In genomic region chr3:126982522-126983175, GRCh38 we compare ENCODE assay signal across 8 cellular contexts. TPM values are rescaled to one million over a fixed set of nuclear protein-coding genes. Genes with fewer than 3 reads are reported as not detected.
DNase-seq lines count a peak whose midpoint lies in the region; ATAC-seq and TF ChIP-seq lines count a peak whose summit lies in the region.

Gene PLXNA1 (plus strand): TSS chr3:126983115. CDS start chr3:126988594, 5,479 bp downstream.

- peaks cover 13% of the 10 kb centered on the region for H3K27me3 Mint-ChIP-seq in activated CD4-positive, alpha-beta T cell treated with anti-CD3 and anti-CD28 coated beads, Interleukin-2, amount 10 ng/mL, durations not matched to agents 7 days and 5 days

- ATAC-seq in HG03159 (IDR thresholded peaks at IDR 0.05; ENCODE audit: unreplicated experiment): peak; percentile 58

- POLR2A ChIA-PET in activated CD4-positive, alpha-beta T cell treated with anti-CD3 and anti-CD28 coated beads, Interleukin-2, amount 10 ng/mL, durations not matched to agents 7 days and 5 days (lab: Charles Lee): no interaction called here

- WGBS in lower leg skin, 2 donors: 1% methylated on average over 17 of the region's 88 CpGs

- peak within 1 kb of the TSS; percentile 75 for H3K4me3 Mint-ChIP-seq in activated CD4-positive, alpha-beta T cell treated with anti-CD3 and anti-CD28 coated beads, Interleukin-2, amount 10 ng/mL, durations not matched to agents 7 days and 5 days

- CTCF ChIA-PET in activated CD4-positive, alpha-beta T cell treated with anti-CD3 and anti-CD28 coated beads, Interleukin-2, amount 10 ng/mL, durations not matched to agents 7 days and 5 days (lab: Charles Lee): interaction anchor here (0.6 to 2.1 kb wide), 35 partner anchors 9 to 1635 kb away, joined by 3 to 10 read pairs (median 4); no protein-coding TSS in a partner anchor

- intact Hi-C loops in lower leg skin (cut with DNase I; ENCODE audit: low total_unique reads): loop anchor here (5.0 to 10.0 kb wide), 3 partner anchors 230 to 562 kb away; no protein-coding TSS in a partner anchor

- peak in 2 of 3 donors; percentile 20 to 57 for TF ChIP-seq CTCF in lower leg skin (IDR thresholded peaks at IDR 0.05)

- in situ Hi-C loops in GM18951 (cut with MboI; ENCODE audit: low sequenced_read_pairs, unreplicated experiment): no loop called here

- H3K4me3 ChIP-seq in lower leg skin (ENCODE audit: low read depth, poor library complexity, severe bottlenecking): peak within 1 kb of the TSS; percentile 64

- H3K27ac Mint-ChIP-seq in activated CD4-positive, alpha-beta T cell treated with anti-CD3 and anti-CD28 coated beads, Interleukin-2, amount 10 ng/mL, durations not matched to agents 7 days and 5 days: peak within 1 kb of the TSS; percentile 83

- H3K4me1 Mint-ChIP-seq in activated CD4-positive, alpha-beta T cell treated with anti-CD3 and anti-CD28 coated beads, Interleukin-2, amount 10 ng/mL, durations not matched to agents 7 days and 5 days: peaks cover 19% of the 10 kb centered on the region

- H3K36me3 Mint-ChIP-seq in activated CD4-positive, alpha-beta T cell treated with anti-CD3 and anti-CD28 coated beads, Interleukin-2, amount 10 ng/mL, durations not matched to agents 7 days and 5 days (ENCODE audit: low read depth): no peaks in the 10 kb centered on the region

- DNase-seq in AML-193 (lab: John Stamatoyannopoulos, UW) (peak; percentile 27 to 47), NCI-H510A treated with DMSO at 0.1 percent for 48 hours (lab: John Stamatoyannopoulos, UW) (peak; percentile 28), dermis blood vessel endothelial cell (peak; percentile 81), lower leg skin (ENCODE audit: low spot score in 2 of 2) (peak; percentile 59 to 96)
- peak; percentile 85 for DNase-seq in activated CD4-positive, alpha-beta T cell treated with anti-CD3 and anti-CD28 coated beads, Interleukin-2, amount 10 ng/mL, durations not matched to agents 7 days and 5 days
- peak; percentile 70 to 76 for DNase-seq in stimulated activated CD4-positive, alpha-beta T cell treated with anti-CD3 and anti-CD28 coated beads, Interleukin-4, amount 100 ng/mL, for 48 hours (ENCODE audit: low read depth in 2 of 2)

- TF ChIP-seq POLR2A in GM18951 (IDR thresholded peaks at IDR 0.05; ENCODE audit: extremely low read depth, insufficient read depth, insufficient read length) (peak; percentile 50), lower leg skin (IDR thresholded peaks at IDR 0.05) (no peak)

- H3K9me3 Mint-ChIP-seq in activated CD4-positive, alpha-beta T cell treated with anti-CD3 and anti-CD28 coated beads, Interleukin-2, amount 10 ng/mL, durations not matched to agents 7 days and 5 days: no peaks in the 10 kb centered on the region

RNA-seq across cellular contexts. Expression of gene PLXNA1, which starts in this region (rescaled TPM):
- total RNA-seq in activated CD4-positive, alpha-beta T cell treated with anti-CD3 and anti-CD28 coated beads, Interleukin-2, amount 10 ng/mL, durations not matched to agents 7 days and 5 days: 1 to 10 TPM; 3.8 to 3.9 TPM
- total RNA-seq in dermis blood vessel endothelial cell: 21.4 and 25.7 TPM in 2 replicates
- total RNA-seq in lower leg skin: 10 to 100 TPM; 35.8 to 44.9 (median 39.7) TPM

Comparison
In these comparisons a context has a peak if more than half of its experiments do, and no peak if none do; other contexts are left out.
1. Peak in every context shown above with its lines: DNase-seq, ATAC-seq and H3K4me3 ChIP-seq.
2. DNase-seq: peak in every context shown above with its lines; median percentile 85 in activated CD4-positive, alpha-beta T cell treated with anti-CD3 and anti-CD28 coated beads, Interleukin-2, amount 10 ng/mL, durations not matched to agents 7 days and 5 days; 81 in dermis blood vessel endothelial cell; 78 in lower leg skin; 73 in stimulated activated CD4-positive, alpha-beta T cell treated with anti-CD3 and anti-CD28 coated beads, Interleukin-4, amount 100 ng/mL, for 48 hours; 37 in AML-193; 28 in NCI-H510A treated with DMSO at 0.1 percent for 48 hours.